ENCODE assay signal across 1 cellular context in the genomic region with DNA sequence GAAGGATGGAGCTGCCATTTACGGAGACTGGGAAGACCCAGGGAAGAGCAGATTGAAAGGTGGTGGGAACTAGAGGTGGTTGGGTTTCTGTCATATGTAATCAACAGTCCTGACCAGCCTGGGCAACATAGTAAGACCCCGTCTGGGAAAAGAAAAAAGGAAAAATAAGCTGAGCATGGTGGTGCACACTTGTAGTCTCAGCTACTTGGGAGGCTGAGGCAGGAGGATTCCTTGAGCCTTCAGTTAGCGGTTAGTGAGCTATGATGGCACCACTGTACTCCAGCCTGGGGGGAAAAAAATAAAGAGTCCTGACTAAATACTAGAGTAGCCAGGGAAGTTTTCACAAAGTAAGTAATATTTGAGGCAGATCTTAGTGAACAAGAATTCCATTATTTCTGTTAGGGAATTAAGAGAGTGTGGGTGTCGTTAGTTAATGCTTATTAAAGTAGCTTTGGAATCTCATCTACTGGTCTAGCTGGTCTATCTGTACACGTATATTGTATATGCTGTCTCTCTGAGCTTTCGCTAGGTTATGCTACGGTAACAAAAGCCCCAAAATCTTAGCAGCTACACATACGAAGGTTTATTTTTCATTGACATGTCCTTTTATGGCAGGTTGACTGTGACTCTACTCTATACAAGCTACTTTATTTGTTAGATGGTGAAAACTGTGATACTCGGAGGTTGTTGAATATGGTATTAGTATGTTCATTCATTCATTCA.
TF ChIP-seq lines count a peak whose summit lies in the region.

No MANE protein-coding gene starts in this region.

TF ChIP-seq in HepG2, 621 proteins besides CTCF, POLR2A, EP300 and RAD21 (continued from another document and continues in another):
- TF ChIP-seq, protein P1, sequence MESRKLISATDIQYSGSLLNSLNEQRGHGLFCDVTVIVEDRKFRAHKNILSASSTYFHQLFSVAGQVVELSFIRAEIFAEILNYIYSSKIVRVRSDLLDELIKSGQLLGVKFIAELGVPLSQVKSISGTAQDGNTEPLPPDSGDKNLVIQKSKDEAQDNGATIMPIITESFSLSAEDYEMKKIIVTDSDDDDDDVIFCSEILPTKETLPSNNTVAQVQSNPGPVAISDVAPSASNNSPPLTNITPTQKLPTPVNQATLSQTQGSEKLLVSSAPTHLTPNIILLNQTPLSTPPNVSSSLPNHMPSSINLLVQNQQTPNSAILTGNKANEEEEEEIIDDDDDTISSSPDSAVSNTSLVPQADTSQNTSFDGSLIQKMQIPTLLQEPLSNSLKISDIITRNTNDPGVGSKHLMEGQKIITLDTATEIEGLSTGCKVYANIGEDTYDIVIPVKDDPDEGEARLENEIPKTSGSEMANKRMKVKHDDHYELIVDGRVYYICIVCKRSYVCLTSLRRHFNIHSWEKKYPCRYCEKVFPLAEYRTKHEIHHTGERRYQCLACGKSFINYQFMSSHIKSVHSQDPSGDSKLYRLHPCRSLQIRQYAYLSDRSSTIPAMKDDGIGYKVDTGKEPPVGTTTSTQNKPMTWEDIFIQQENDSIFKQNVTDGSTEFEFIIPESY (CRISPR knock-in tag; IDR thresholded peaks at IDR 0.05): peak; percentile 60; the same call in 1 of the 2 replicates
- TF ChIP-seq KLF9 (CRISPR knock-in tag; IDR thresholded peaks at IDR 0.05; ENCODE audit: low read depth) (0 out of 2 replicates have a peak, but pooled peaks have one; percentile 18), KDM6A (CRISPR knock-in tag; IDR thresholded peaks at IDR 0.05; ENCODE audit: low read depth) (0 out of 2 replicates have a peak, but pooled peaks have one; percentile 18), NR2C2 (CRISPR knock-in tag; IDR thresholded peaks at IDR 0.05; ENCODE audit: borderline replicate concordance) (no peak), CAMTA2 (CRISPR knock-in tag; IDR thresholded peaks at IDR 0.05; ENCODE audit: borderline replicate concordance) (0 out of 2 replicates have a peak, but pooled peaks have one; percentile 78), ZBTB14 (CRISPR knock-in tag; IDR thresholded peaks at IDR 0.05) (no peak), PLRG1 (conservative IDR thresholded peaks at IDR 0.05) (no peak), ZNF335 (CRISPR knock-in tag; IDR thresholded peaks at IDR 0.05) (no peak), ATAD3A (CRISPR knock-in tag; IDR thresholded peaks at IDR 0.05) (no peak), MAFF (IDR thresholded peaks at IDR 0.05; ENCODE audit: low read depth, low read length) (no peak), ZNF333 (CRISPR knock-in tag; IDR thresholded peaks at IDR 0.05; ENCODE audit: borderline replicate concordance) (peak; percentile 83; the same call in 1 of the 2 replicates), ZNF660 (CRISPR knock-in tag; IDR thresholded peaks at IDR 0.05; ENCODE audit: borderline replicate concordance, low read depth) (no peak), THYN1 (CRISPR knock-in tag; IDR thresholded peaks at IDR 0.05; ENCODE audit: borderline replicate concordance, low read depth) (no peak), ZNF33B (CRISPR knock-in tag; IDR thresholded peaks at IDR 0.05) (no peak), ZNF3 (CRISPR knock-in tag; IDR thresholded peaks at IDR 0.05) (no peak), DPF2 (CRISPR knock-in tag; IDR thresholded peaks at IDR 0.05; ENCODE audit: borderline replicate concordance, low read depth) (no peak), HDAC1 (CRISPR knock-in tag; IDR thresholded peaks at IDR 0.05) (no peak), ZNF20 (CRISPR knock-in tag; IDR thresholded peaks at IDR 0.05) (no peak), KDM5A (IDR thresholded peaks at IDR 0.05; ENCODE audit: borderline replicate concordance, low read length) (no peak), ZNF101 (CRISPR knock-in tag; IDR thresholded peaks at IDR 0.05; ENCODE audit: borderline replicate concordance, low read depth) (no peak), ZFY (CRISPR knock-in tag; IDR thresholded peaks at IDR 0.05) (no peak), ZNF317 (CRISPR knock-in tag; IDR thresholded peaks at IDR 0.05) (peak; percentile 67; the same call in 1 of the 2 replicates), CHD2 (IDR thresholded peaks at IDR 0.05; ENCODE audit: low read depth, low read length) (no peak), KDM2A (CRISPR knock-in tag; IDR thresholded peaks at IDR 0.05; ENCODE audit: borderline replicate concordance, low read depth) (peak; percentile 5; the same call in 1 of the 2 replicates), ZNF160 (CRISPR knock-in tag; IDR thresholded peaks at IDR 0.05) (no peak), ZMYM3 (CRISPR knock-in tag; IDR thresholded peaks at IDR 0.05) (peak; percentile 33), ZNF180 (CRISPR knock-in tag; IDR thresholded peaks at IDR 0.05; ENCODE audit: borderline replicate concordance, low read depth) (no peak), NR2F2 (IDR thresholded peaks at IDR 0.05; ENCODE audit: borderline replicate concordance, low read depth) (no peak), RBM39 (IDR thresholded peaks at IDR 0.05; ENCODE audit: low read depth, low read length, poor library complexity, severe bottlenecking) (no peak), MIXL1 (CRISPR knock-in tag; IDR thresholded peaks at IDR 0.05) (no peak), NAIF1 (CRISPR knock-in tag; IDR thresholded peaks at IDR 0.05; ENCODE audit: borderline replicate concordance) (no peak), ZNF570 (CRISPR knock-in tag; IDR thresholded peaks at IDR 0.05; ENCODE audit: borderline replicate concordance) (no peak), ZNF484 (CRISPR knock-in tag; IDR thresholded peaks at IDR 0.05; ENCODE audit: borderline replicate concordance, low read depth) (no peak)
- TF ChIP-seq, protein P2, sequence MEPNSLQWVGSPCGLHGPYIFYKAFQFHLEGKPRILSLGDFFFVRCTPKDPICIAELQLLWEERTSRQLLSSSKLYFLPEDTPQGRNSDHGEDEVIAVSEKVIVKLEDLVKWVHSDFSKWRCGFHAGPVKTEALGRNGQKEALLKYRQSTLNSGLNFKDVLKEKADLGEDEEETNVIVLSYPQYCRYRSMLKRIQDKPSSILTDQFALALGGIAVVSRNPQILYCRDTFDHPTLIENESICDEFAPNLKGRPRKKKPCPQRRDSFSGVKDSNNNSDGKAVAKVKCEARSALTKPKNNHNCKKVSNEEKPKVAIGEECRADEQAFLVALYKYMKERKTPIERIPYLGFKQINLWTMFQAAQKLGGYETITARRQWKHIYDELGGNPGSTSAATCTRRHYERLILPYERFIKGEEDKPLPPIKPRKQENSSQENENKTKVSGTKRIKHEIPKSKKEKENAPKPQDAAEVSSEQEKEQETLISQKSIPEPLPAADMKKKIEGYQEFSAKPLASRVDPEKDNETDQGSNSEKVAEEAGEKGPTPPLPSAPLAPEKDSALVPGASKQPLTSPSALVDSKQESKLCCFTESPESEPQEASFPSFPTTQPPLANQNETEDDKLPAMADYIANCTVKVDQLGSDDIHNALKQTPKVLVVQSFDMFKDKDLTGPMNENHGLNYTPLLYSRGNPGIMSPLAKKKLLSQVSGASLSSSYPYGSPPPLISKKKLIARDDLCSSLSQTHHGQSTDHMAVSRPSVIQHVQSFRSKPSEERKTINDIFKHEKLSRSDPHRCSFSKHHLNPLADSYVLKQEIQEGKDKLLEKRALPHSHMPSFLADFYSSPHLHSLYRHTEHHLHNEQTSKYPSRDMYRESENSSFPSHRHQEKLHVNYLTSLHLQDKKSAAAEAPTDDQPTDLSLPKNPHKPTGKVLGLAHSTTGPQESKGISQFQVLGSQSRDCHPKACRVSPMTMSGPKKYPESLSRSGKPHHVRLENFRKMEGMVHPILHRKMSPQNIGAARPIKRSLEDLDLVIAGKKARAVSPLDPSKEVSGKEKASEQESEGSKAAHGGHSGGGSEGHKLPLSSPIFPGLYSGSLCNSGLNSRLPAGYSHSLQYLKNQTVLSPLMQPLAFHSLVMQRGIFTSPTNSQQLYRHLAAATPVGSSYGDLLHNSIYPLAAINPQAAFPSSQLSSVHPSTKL (CRISPR knock-in tag; IDR thresholded peaks at IDR 0.05): no peak; the same call in 1 of the 2 replicates
- TF ChIP-seq, protein P3, sequence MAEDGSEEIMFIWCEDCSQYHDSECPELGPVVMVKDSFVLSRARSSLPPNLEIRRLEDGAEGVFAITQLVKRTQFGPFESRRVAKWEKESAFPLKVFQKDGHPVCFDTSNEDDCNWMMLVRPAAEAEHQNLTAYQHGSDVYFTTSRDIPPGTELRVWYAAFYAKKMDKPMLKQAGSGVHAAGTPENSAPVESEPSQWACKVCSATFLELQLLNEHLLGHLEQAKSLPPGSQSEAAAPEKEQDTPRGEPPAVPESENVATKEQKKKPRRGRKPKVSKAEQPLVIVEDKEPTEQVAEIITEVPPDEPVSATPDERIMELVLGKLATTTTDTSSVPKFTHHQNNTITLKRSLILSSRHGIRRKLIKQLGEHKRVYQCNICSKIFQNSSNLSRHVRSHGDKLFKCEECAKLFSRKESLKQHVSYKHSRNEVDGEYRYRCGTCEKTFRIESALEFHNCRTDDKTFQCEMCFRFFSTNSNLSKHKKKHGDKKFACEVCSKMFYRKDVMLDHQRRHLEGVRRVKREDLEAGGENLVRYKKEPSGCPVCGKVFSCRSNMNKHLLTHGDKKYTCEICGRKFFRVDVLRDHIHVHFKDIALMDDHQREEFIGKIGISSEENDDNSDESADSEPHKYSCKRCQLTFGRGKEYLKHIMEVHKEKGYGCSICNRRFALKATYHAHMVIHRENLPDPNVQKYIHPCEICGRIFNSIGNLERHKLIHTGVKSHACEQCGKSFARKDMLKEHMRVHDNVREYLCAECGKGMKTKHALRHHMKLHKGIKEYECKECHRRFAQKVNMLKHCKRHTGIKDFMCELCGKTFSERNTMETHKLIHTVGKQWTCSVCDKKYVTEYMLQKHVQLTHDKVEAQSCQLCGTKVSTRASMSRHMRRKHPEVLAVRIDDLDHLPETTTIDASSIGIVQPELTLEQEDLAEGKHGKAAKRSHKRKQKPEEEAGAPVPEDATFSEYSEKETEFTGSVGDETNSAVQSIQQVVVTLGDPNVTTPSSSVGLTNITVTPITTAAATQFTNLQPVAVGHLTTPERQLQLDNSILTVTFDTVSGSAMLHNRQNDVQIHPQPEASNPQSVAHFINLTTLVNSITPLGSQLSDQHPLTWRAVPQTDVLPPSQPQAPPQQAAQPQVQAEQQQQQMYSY (CRISPR knock-in tag; IDR thresholded peaks at IDR 0.05): no peak
- TF ChIP-seq, protein P4, sequence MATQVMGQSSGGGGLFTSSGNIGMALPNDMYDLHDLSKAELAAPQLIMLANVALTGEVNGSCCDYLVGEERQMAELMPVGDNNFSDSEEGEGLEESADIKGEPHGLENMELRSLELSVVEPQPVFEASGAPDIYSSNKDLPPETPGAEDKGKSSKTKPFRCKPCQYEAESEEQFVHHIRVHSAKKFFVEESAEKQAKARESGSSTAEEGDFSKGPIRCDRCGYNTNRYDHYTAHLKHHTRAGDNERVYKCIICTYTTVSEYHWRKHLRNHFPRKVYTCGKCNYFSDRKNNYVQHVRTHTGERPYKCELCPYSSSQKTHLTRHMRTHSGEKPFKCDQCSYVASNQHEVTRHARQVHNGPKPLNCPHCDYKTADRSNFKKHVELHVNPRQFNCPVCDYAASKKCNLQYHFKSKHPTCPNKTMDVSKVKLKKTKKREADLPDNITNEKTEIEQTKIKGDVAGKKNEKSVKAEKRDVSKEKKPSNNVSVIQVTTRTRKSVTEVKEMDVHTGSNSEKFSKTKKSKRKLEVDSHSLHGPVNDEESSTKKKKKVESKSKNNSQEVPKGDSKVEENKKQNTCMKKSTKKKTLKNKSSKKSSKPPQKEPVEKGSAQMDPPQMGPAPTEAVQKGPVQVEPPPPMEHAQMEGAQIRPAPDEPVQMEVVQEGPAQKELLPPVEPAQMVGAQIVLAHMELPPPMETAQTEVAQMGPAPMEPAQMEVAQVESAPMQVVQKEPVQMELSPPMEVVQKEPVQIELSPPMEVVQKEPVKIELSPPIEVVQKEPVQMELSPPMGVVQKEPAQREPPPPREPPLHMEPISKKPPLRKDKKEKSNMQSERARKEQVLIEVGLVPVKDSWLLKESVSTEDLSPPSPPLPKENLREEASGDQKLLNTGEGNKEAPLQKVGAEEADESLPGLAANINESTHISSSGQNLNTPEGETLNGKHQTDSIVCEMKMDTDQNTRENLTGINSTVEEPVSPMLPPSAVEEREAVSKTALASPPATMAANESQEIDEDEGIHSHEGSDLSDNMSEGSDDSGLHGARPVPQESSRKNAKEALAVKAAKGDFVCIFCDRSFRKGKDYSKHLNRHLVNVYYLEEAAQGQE (IDR thresholded peaks at IDR 0.05; ENCODE audit: borderline replicate concordance in 1 of 2, low read depth in 1 of 2, low read length in 2 of 2): no peak
- TF ChIP-seq, protein P5, sequence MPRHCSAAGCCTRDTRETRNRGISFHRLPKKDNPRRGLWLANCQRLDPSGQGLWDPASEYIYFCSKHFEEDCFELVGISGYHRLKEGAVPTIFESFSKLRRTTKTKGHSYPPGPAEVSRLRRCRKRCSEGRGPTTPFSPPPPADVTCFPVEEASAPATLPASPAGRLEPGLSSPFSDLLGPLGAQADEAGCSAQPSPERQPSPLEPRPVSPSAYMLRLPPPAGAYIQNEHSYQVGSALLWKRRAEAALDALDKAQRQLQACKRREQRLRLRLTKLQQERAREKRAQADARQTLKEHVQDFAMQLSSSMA (CRISPR knock-in tag; IDR thresholded peaks at IDR 0.05): no peak
- TF ChIP-seq, protein P6, sequence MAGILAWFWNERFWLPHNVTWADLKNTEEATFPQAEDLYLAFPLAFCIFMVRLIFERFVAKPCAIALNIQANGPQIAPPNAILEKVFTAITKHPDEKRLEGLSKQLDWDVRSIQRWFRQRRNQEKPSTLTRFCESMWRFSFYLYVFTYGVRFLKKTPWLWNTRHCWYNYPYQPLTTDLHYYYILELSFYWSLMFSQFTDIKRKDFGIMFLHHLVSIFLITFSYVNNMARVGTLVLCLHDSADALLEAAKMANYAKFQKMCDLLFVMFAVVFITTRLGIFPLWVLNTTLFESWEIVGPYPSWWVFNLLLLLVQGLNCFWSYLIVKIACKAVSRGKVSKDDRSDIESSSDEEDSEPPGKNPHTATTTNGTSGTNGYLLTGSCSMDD (CRISPR knock-in tag; IDR thresholded peaks at IDR 0.05): no peak
- TF ChIP-seq, protein P7, sequence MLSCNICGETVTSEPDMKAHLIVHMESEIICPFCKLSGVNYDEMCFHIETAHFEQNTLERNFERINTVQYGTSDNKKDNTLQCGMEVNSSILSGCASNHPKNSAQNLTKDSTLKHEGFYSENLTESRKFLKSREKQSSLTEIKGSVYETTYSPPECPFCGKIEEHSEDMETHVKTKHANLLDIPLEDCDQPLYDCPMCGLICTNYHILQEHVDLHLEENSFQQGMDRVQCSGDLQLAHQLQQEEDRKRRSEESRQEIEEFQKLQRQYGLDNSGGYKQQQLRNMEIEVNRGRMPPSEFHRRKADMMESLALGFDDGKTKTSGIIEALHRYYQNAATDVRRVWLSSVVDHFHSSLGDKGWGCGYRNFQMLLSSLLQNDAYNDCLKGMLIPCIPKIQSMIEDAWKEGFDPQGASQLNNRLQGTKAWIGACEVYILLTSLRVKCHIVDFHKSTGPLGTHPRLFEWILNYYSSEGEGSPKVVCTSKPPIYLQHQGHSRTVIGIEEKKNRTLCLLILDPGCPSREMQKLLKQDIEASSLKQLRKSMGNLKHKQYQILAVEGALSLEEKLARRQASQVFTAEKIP (CRISPR knock-in tag; IDR thresholded peaks at IDR 0.05; ENCODE audit: borderline replicate concordance): no peak
